In the genomic region with DNA sequence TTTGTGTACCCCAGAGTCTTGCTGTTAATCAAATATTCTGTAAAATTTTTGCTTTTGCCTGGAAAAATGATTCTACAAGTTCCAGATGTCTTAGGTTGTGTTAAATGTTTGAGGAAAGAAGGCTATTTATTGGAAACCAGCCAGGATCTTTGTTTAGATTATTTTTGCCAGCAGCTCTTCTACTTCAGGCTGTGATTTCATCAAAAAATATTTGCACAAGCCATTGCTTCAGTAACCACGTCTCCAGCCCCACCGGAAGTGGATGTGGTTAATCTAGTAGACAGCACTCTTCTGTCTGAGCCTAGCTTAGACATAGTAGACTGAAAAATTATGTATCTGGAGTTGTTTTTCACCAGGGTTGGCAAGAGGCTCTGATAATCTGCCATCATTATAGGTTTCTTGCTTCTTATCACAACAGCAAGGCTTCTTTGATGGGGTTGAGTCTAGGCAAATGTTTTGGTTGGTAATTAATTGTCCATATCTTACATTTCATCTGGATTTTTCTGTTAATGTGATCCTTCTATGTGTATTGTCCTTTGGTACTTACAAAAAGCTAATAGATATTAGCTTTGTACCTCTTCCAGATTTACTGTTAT, we compare ENCODE assay signal across 9 cellular contexts. TPM values are rescaled to one million over a fixed set of nuclear protein-coding genes. Genes with fewer than 3 reads are reported as not detected.
DNase-seq lines count a peak whose midpoint lies in the region; ATAC-seq and TF ChIP-seq lines count a peak whose summit lies in the region.
"Had no signal": no experiment of that assay in that cellular context is flagged by ENCODE, and none has a peak within 500 bp of the region (broad histone marks: within the 10 kb centered on the region; RNA-seq: fewer than 3 reads in every experiment).

No MANE protein-coding gene starts in this region.

- no peaks in the 10 kb centered on the region for H3K9me3 Mint-ChIP-seq in activated naive CD8-positive, alpha-beta T cell treated with anti-CD3 and anti-CD28 coated beads, Interleukin-2, amount 10 ng/mL, durations not matched to agents 7 days and 5 days

- no peaks in the 10 kb centered on the region for H3K27me3 ChIP-seq in right lobe of liver

- H3K9me3 ChIP-seq in right lobe of liver, result no peaks in the 10 kb centered on the region

- no peak overlapping the region for H3K4me3 ChIP-seq in right lobe of liver

- H3K36me3 Mint-ChIP-seq in activated naive CD8-positive, alpha-beta T cell treated with anti-CD3 and anti-CD28 coated beads, Interleukin-2, amount 10 ng/mL, durations not matched to agents 7 days and 5 days, result no peaks in the 10 kb centered on the region

- no peaks in the 10 kb centered on the region for H3K4me1 ChIP-seq in right lobe of liver

- TF ChIP-seq CTCF in GM20000 (IDR thresholded peaks at IDR 0.05; ENCODE audit: extremely low read depth, missing control alignments), result no peak
- no peak for TF ChIP-seq CTCF in right lobe of liver (IDR thresholded peaks at IDR 0.05)

- DNase-seq in COR-L47 (lab: John Stamatoyannopoulos, UW) (peak; percentile 51), GM20000 (ENCODE audit: low spot score) (peak; percentile 48), HK-2 (ENCODE audit: unreplicated experiment) (peak; percentile 41), right lobe of liver (peak in 2 of 3 donors; percentile 36 to 48), islet precursor cell (no peak)
- DNase-seq in activated naive CD8-positive, alpha-beta T cell treated with anti-CD3 and anti-CD28 coated beads, Interleukin-2, amount 10 ng/mL, durations not matched to agents 7 days and 5 days, result peak; percentile 70
- DNase-seq in stimulated activated naive CD4-positive, alpha-beta T cell (lab: John Stamatoyannopoulos, UW), result peak; percentile 29 to 87 (median 78)

- ATAC-seq in SK-N-SH treated with all-trans-retinoic acid at 6 μM for 48 hours (peak; percentile 83), right lobe of liver (peak in 3 of 4 donors; percentile 68 to 74 (median 73))
- ATAC-seq in activated naive CD8-positive, alpha-beta T cell treated with anti-CD3 and anti-CD28 coated beads, Interleukin-2, amount 10 ng/mL, durations not matched to agents 7 days and 5 days (ENCODE audit: low read depth), result peak; percentile 63

- no peaks in the 10 kb centered on the region for H3K36me3 ChIP-seq in right lobe of liver

- no peak overlapping the region for H3K27ac ChIP-seq in right lobe of liver

- peak overlapping the region; percentile 83 for H3K27ac Mint-ChIP-seq in activated naive CD8-positive, alpha-beta T cell treated with anti-CD3 and anti-CD28 coated beads, Interleukin-2, amount 10 ng/mL, durations not matched to agents 7 days and 5 days

- POLR2A ChIA-PET in activated naive CD8-positive, alpha-beta T cell treated with anti-CD3 and anti-CD28 coated beads, Interleukin-2, amount 10 ng/mL, durations not matched to agents 7 days and 5 days (lab: Charles Lee), result interaction anchor here (1.4 to 5.4 kb wide), 4 partner anchors 9 to 1189 kb away, joined by 3 to 36 read pairs (median 4); partner anchors contain the start of genes KCTD16 and YIPF5

- TF ChIP-seq POLR2A in right lobe of liver (IDR thresholded peaks at IDR 0.05), result no peak

- H3K4me3 Mint-ChIP-seq in activated naive CD8-positive, alpha-beta T cell treated with anti-CD3 and anti-CD28 coated beads, Interleukin-2, amount 10 ng/mL, durations not matched to agents 7 days and 5 days, result peak overlapping the region; percentile 43

- 0% methylated on average over 2 of the region's 2 CpGs for WGBS in right lobe of liver (ENCODE audit: insufficient coverage, low coverage, low lambda C conversion rate, missing lambda C conversion rate)

- H3K4me1 Mint-ChIP-seq in activated naive CD8-positive, alpha-beta T cell treated with anti-CD3 and anti-CD28 coated beads, Interleukin-2, amount 10 ng/mL, durations not matched to agents 7 days and 5 days, result peaks cover 54% of the 10 kb centered on the region

- H3K27me3 Mint-ChIP-seq in activated naive CD8-positive, alpha-beta T cell treated with anti-CD3 and anti-CD28 coated beads, Interleukin-2, amount 10 ng/mL, durations not matched to agents 7 days and 5 days, result no peaks in the 10 kb centered on the region

- intact Hi-C loops in right lobe of liver (cut with DNase I), result no loop called here

TF ChIP-seq in SK-N-SH treated with all-trans-retinoic acid at 6 μM for 48 hours, 23 proteins besides CTCF, POLR2A, EP300 and RAD21:
- TF ChIP-seq ESRRG (CRISPR knock-in tag; IDR thresholded peaks at IDR 0.05) (no peak), ARNTL (CRISPR knock-in tag; IDR thresholded peaks at IDR 0.05; ENCODE audit: borderline replicate concordance, low read depth) (no peak), ISL1 (CRISPR knock-in tag; IDR thresholded peaks at IDR 0.05) (peak; percentile 75), ZC3H10 (CRISPR knock-in tag; IDR thresholded peaks at IDR 0.05) (no peak), ZNF70 (CRISPR knock-in tag; IDR thresholded peaks at IDR 0.05) (no peak), POU6F1 (CRISPR knock-in tag; IDR thresholded peaks at IDR 0.05; ENCODE audit: borderline replicate concordance, low read depth) (no peak), BACH2 (CRISPR knock-in tag; IDR thresholded peaks at IDR 0.05; ENCODE audit: borderline replicate concordance) (no peak), PPARA (CRISPR knock-in tag; IDR thresholded peaks at IDR 0.05; ENCODE audit: borderline replicate concordance) (no peak), ZNF565 (CRISPR knock-in tag; conservative IDR thresholded peaks at IDR 0.05; ENCODE audit: low read depth) (no peak), PATZ1 (CRISPR knock-in tag; IDR thresholded peaks at IDR 0.05; ENCODE audit: borderline replicate concordance) (no peak), TCF4 (CRISPR knock-in tag; IDR thresholded peaks at IDR 0.05; ENCODE audit: borderline replicate concordance) (no peak), SNAI2 (CRISPR knock-in tag; IDR thresholded peaks at IDR 0.05) (no peak), ZFP3 (CRISPR knock-in tag; IDR thresholded peaks at IDR 0.05) (no peak), CSRNP3 (CRISPR knock-in tag; IDR thresholded peaks at IDR 0.05) (no peak), ZNF8 (CRISPR knock-in tag; IDR thresholded peaks at IDR 0.05) (0 out of 2 replicates have a peak, but pooled peaks have one; percentile 4)
- TF ChIP-seq, protein P1, sequence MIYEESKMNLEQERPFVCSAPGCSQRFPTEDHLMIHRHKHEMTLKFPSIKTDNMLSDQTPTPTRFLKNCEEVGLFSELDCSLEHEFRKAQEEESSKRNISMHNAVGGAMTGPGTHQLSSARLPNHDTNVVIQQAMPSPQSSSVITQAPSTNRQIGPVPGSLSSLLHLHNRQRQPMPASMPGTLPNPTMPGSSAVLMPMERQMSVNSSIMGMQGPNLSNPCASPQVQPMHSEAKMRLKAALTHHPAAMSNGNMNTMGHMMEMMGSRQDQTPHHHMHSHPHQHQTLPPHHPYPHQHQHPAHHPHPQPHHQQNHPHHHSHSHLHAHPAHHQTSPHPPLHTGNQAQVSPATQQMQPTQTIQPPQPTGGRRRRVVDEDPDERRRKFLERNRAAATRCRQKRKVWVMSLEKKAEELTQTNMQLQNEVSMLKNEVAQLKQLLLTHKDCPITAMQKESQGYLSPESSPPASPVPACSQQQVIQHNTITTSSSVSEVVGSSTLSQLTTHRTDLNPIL (CRISPR knock-in tag; IDR thresholded peaks at IDR 0.05; ENCODE audit: low read depth), result no peak

RNA-seq across cellular contexts. Expression of gene KCTD16, which starts 17.1 kb away (rescaled TPM):
- total RNA-seq in activated naive CD8-positive, alpha-beta T cell treated with anti-CD3 and anti-CD28 coated beads, Interleukin-2, amount 10 ng/mL, durations not matched to agents 7 days and 5 days, result under 1 TPM; 0.17 to 0.22 TPM
- under 1 TPM in 3 of 6 experiments, not detected in 3; under 0.01 to 0.02 (median 0.02) TPM for total RNA-seq in right lobe of liver
- total RNA-seq: T-helper 1 cell treated with Interleukin-12 subunit alpha and Interleukin-12 subunit beta and Interleukin-4 antibody, amounts not matched to agents 30 ng/mL and 1 ng/mL, for 36 hours had no signal

RNA-seq across cellular contexts. Expression of gene YIPF5, which starts 17.3 kb away (rescaled TPM):
- total RNA-seq in activated naive CD8-positive, alpha-beta T cell treated with anti-CD3 and anti-CD28 coated beads, Interleukin-2, amount 10 ng/mL, durations not matched to agents 7 days and 5 days, result 10 to 100 TPM; 36.6 to 40.5 TPM
- 10 to 100 TPM; 21.6 to 28.1 (median 23.7) TPM for total RNA-seq in right lobe of liver
